ENCODE assay signal across 24 cellular contexts in the genomic region with DNA sequence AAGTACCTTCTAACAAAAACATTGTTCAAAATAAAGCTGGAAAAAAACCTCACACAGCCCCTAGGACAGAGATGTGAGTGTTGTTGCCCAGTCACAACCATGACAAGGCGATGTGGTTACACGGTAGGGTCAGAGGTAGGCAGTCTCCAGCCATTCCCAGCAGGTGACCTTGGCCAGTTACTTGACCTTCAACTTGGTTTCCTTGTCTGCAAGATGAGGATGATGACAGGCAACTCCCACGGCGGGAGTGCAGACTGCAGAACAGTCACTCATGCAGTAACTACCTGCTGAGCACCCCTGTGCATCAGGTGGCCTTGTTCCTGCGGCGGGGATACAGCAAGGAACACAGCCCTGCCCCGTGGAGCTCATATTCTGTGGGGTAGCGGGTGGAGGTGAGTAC.
DNase-seq lines count a peak whose midpoint lies in the region; ATAC-seq, FAIRE-seq and TF ChIP-seq lines count a peak whose summit lies in the region.
"Had no signal": no experiment of that assay in that cellular context is flagged by ENCODE, and none has a peak within 500 bp of the region (broad histone marks: within the 10 kb centered on the region; RNA-seq: fewer than 3 reads in every experiment).

No MANE protein-coding gene starts in this region.

- H3K14ac ChIP-seq in neuronal stem cell (ENCODE audit: low read length) = no peak overlapping the region

- TF ChIP-seq CTCF in K562 (IDR thresholded peaks at IDR 0.05 in 2 of 3, conservative IDR thresholded peaks at IDR 0.05 in 1 of 3; ENCODE audit: insufficient read depth in 2 of 3, low read depth in 1 of 3, low read length in 3 of 3) (no peak), PC-9 (conservative IDR thresholded peaks at IDR 0.05) (no peak)

- no peaks in the 10 kb centered on the region for H3F3A ChIP-seq in PC-9 (ENCODE audit: insufficient read depth, low read depth)

- H2AFZ ChIP-seq in K562 (ENCODE audit: low read depth, low read length) (no peak overlapping the region), neuronal stem cell (ENCODE audit: low read length) (no peak overlapping the region), PC-9 (no peak overlapping the region)

- H2BK12ac ChIP-seq in neuronal stem cell (ENCODE audit: low read length) = no peak overlapping the region

- no peak overlapping the region for H3K23ac ChIP-seq in neuronal stem cell (ENCODE audit: low read depth, low read length, poor library complexity)

- no peak overlapping the region for H3K27ac ChIP-seq in K562 (ENCODE audit: extremely low read depth, low read depth, low read length)
- H3K27ac ChIP-seq in caudate nucleus (ENCODE audit: low read depth, low read length) = peak overlapping the region; percentile 46
- no peak overlapping the region for H3K27ac ChIP-seq in neuronal stem cell (replicated peaks; ENCODE audit: low read length)
- H3K27ac ChIP-seq in PC-9 = no peak overlapping the region
- H3K27ac ChIP-seq: A549; BLaER1 treated with 17β-estradiol and CSF1 and Interleukin-3, amounts not matched to agents 10 nM and 100 nM had no signal

- H3K27me3 ChIP-seq in K562 (ENCODE audit: control insufficient read depth in 2 of 2, insufficient read depth in 2 of 2, low read length in 2 of 2) (peaks cover 0 to 74% of the 10 kb centered on the region in 2 experiments; a peak in 4 of 5 replicates), neuronal stem cell (ENCODE audit: control insufficient read depth in 3 of 3, insufficient read depth in 3 of 3, low read depth in 1 of 3, low read length in 3 of 3) (peaks cover 0 to 26% (median 0%) of the 10 kb centered on the region in 3 experiments), PC-9 (ENCODE audit: insufficient read depth, low read depth) (peaks cover 71% of the 10 kb centered on the region)
- H3K27me3 ChIP-seq: BE2C had no signal

- H3K9ac ChIP-seq in K562 (ENCODE audit: insufficient read depth in 1 of 2, low read depth in 2 of 2, low read length in 2 of 2) (no peak overlapping the region), neuronal stem cell (ENCODE audit: low read depth, low read length, poor library complexity) (no peak overlapping the region)
- H3K9ac ChIP-seq: BLaER1 treated with 17β-estradiol and CSF1 and Interleukin-3, amounts not matched to agents 10 nM and 100 nM had no signal

- H3K9me1 ChIP-seq in K562 (ENCODE audit: control insufficient read depth, insufficient read depth, low read length) = no peaks in the 10 kb centered on the region

- no peak overlapping the region for H3K4ac ChIP-seq in neuronal stem cell (ENCODE audit: low read length)

- no peak for TF ChIP-seq POLR2A in K562 (conservative IDR thresholded peaks at IDR 0.05)

- no peak for TF ChIP-seq EP300 in K562 (IDR thresholded peaks at IDR 0.05; ENCODE audit: low read length)

- H4K20me1 ChIP-seq in K562 (replicated peaks; ENCODE audit: control insufficient read depth, insufficient read depth, low read length) (no peaks in the 10 kb centered on the region; the same call in 1 of the 2 replicates), PC-9 (ENCODE audit: insufficient read depth) (no peaks in the 10 kb centered on the region)

- no peak overlapping the region for H2BK120ac ChIP-seq in neuronal stem cell (ENCODE audit: low read depth, low read length)

- H2BK15ac ChIP-seq in neuronal stem cell (ENCODE audit: low read length) = no peak overlapping the region

- BruUV-seq in K562 (replicated peaks; lab: Mats Ljungman, UMichigan) = no TSS peak
- no TSS peak for BruUV-seq in PC-9 (replicated peaks; lab: Mats Ljungman, UMichigan)

- H2BK5ac ChIP-seq in neuronal stem cell (ENCODE audit: low read length) = no peak overlapping the region

- H4K8ac ChIP-seq in neuronal stem cell (ENCODE audit: low read depth, low read length) = no peak overlapping the region

- CTCF ChIA-PET in K562 (lab: Yijun Ruan, JAX; ENCODE audit: low intra/inter-chr PET ratio) (no interaction called here), PC-9 (lab: Charles Lee) (no interaction called here)

- POLR2A ChIA-PET in K562 (lab: Yijun Ruan, JAX) (interaction anchor here (0.8 kb wide), 2 partner anchors 8 to 9 kb away, joined by 3 read pairs; no protein-coding TSS in a partner anchor), PC-9 (lab: Charles Lee; ENCODE audit: unreplicated experiment) (no interaction called here)

- H3K36me3 ChIP-seq in K562 (ENCODE audit: control insufficient read depth, insufficient read depth, low read length) (no peaks in the 10 kb centered on the region), neuronal stem cell (replicated peaks in 1 of 2; ENCODE audit: control insufficient read depth in 2 of 2, insufficient read depth in 2 of 2, low read length in 2 of 2) (no peaks in the 10 kb centered on the region), PC-9 (ENCODE audit: low read depth) (no peaks in the 10 kb centered on the region)
- H3K36me3 ChIP-seq: BE2C; BLaER1 treated with 17β-estradiol and CSF1 and Interleukin-3, amounts not matched to agents 10 nM and 100 nM had no signal

- no peak overlapping the region for H2AK5ac ChIP-seq in neuronal stem cell (ENCODE audit: low read depth, low read length)

- no peaks in the 10 kb centered on the region for H3K4me1 ChIP-seq in K562 (replicated peaks in 1 of 2; ENCODE audit: control insufficient read depth in 2 of 2, insufficient read depth in 2 of 2, low read length in 2 of 2)
- H3K4me1 ChIP-seq in neuronal stem cell (ENCODE audit: control insufficient read depth in 2 of 2, insufficient read depth in 1 of 2, low read depth in 1 of 2, low read length in 2 of 2) = peaks cover 15 to 19% of the 10 kb centered on the region in 2 donors
- no peaks in the 10 kb centered on the region for H3K4me1 ChIP-seq in PC-9 (replicated peaks; ENCODE audit: insufficient read depth)
- H3K4me1 ChIP-seq: A549, BE2C had no signal

- in situ Hi-C loops in K562 (cut with MboI) = no loop called here

- FAIRE-seq in K562 (lab: Jason Lieb, UNC) = no peak
- FAIRE-seq: A549, D721Med, GM12878 had no signal

- peak overlapping the region; percentile 12 for H3K18ac ChIP-seq in neuronal stem cell (ENCODE audit: low read length)

- no peaks in the 10 kb centered on the region for H3K9me2 ChIP-seq in PC-9 (ENCODE audit: insufficient read depth)

- H3K79me2 ChIP-seq in K562 (ENCODE audit: control insufficient read depth, insufficient read depth, low read length) (no peaks in the 10 kb centered on the region), PC-9 (ENCODE audit: low read depth) (no peaks in the 10 kb centered on the region)

- DNase-seq in K562 (ENCODE audit: extremely low read depth in 1 of 4, low spot score in 3 of 4) (no peak), caudate nucleus (lab: John Stamatoyannopoulos, UW) (peak in 2 of 61 donors; percentile 14 to 22), left kidney (ENCODE audit: low read depth, low spot score) (peak; percentile 70), neuronal stem cell (ENCODE audit: low spot score) (no peak), NCI-H82 (lab: John Stamatoyannopoulos, UW) (no peak), PC-9 (no peak)
- DNase-seq: 8988T; ACHN; AML-193; BE2C; CD4-positive, alpha-beta T cell; CD8-positive, alpha-beta memory T cell; DMS 273 treated with DMSO at 0.1 percent for 48 hours; DMS79; EL; GDM1; GOT3; H7; HCEC 1CT had no signal

- H3K79me1 ChIP-seq in neuronal stem cell (ENCODE audit: low read depth, low read length) = no peaks in the 10 kb centered on the region

- TF ChIP-seq RAD21 in K562 (CRISPR knock-in tag; conservative IDR thresholded peaks at IDR 0.05 in 1 of 2, IDR thresholded peaks at IDR 0.05 in 1 of 2) = no peak

- ATAC-seq in K562 (no peak), GM21717 (IDR thresholded peaks at IDR 0.05; ENCODE audit: unreplicated experiment) (no peak)
- ATAC-seq: A549, GM12878 had no signal

- H3K4me3 ChIP-seq in K562 (no peak overlapping the region), neuronal stem cell (ENCODE audit: low read length in 2 of 2) (no peak overlapping the region), PC-9 (no peak overlapping the region)
- H3K4me3 ChIP-seq: A549; BLaER1 treated with 17β-estradiol and CSF1 and Interleukin-3, amounts not matched to agents 10 nM and 100 nM; GM12878 had no signal

- H4K91ac ChIP-seq in neuronal stem cell (ENCODE audit: low read depth, low read length, poor library complexity) = no peak overlapping the region

- intact Hi-C loops in K562 (cut with micrococcal nuclease) = no loop called here
- intact Hi-C loops in PC-9 (cut with micrococcal nuclease; ENCODE audit: unreplicated experiment) = no loop called here

- WGBS in K562 (ENCODE audit: insufficient coverage, low coverage, missing lambda C conversion rate) = 1% methylated on average over 8 of the region's 8 CpGs
- no CpG with 5 or more reads among the region's 8 CpGs for WGBS in neuronal stem cell (ENCODE audit: extremely low coverage in 2 of 2, insufficient read length in 2 of 2, insufficient replicate concordance in 1 of 2), 2 donors

- H3K4me2 ChIP-seq in K562 (ENCODE audit: insufficient read depth, low read length) = no peak overlapping the region
- no peak overlapping the region for H3K4me2 ChIP-seq in neuronal stem cell (ENCODE audit: insufficient read depth, low read length, poor library complexity, severe bottlenecking)
- no peak overlapping the region for H3K4me2 ChIP-seq in PC-9
- H3K4me2 ChIP-seq: A549 had no signal

- H3K9me3 ChIP-seq in K562 (replicated peaks; ENCODE audit: control insufficient read depth, insufficient read depth, low read depth, low read length) = no peaks in the 10 kb centered on the region
- no peaks in the 10 kb centered on the region for H3K9me3 ChIP-seq in neuronal stem cell (replicated peaks in 1 of 2; ENCODE audit: control insufficient read depth in 2 of 2, insufficient read depth in 1 of 2, low read depth in 1 of 2, low read length in 2 of 2)
- no peaks in the 10 kb centered on the region for H3K9me3 ChIP-seq in PC-9 (ENCODE audit: insufficient read depth, low read depth)
- H3K9me3 ChIP-seq: A549; BE2C; BLaER1 treated with 17β-estradiol and CSF1 and Interleukin-3, amounts not matched to agents 10 nM and 100 nM had no signal

TF ChIP-seq in K562, 482 proteins besides CTCF, POLR2A, EP300 and RAD21:
- TF ChIP-seq, protein P1, sequence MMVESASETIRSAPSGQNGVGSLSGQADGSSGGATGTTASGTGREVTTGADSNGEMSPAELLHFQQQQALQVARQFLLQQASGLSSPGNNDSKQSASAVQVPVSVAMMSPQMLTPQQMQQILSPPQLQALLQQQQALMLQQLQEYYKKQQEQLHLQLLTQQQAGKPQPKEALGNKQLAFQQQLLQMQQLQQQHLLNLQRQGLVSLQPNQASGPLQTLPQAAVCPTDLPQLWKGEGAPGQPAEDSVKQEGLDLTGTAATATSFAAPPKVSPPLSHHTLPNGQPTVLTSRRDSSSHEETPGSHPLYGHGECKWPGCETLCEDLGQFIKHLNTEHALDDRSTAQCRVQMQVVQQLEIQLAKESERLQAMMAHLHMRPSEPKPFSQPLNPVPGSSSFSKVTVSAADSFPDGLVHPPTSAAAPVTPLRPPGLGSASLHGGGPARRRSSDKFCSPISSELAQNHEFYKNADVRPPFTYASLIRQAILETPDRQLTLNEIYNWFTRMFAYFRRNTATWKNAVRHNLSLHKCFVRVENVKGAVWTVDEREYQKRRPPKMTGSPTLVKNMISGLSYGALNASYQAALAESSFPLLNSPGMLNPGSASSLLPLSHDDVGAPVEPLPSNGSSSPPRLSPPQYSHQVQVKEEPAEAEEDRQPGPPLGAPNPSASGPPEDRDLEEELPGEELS (CRISPR knock-in tag; IDR thresholded peaks at IDR 0.05; ENCODE audit: borderline replicate concordance) = no peak
- peak; percentile 53; the same call in 1 of the 2 replicates for TF ChIP-seq ESRRA (IDR thresholded peaks at IDR 0.05; ENCODE audit: borderline replicate concordance, low read depth)
